17 cellular contexts compared by ENCODE assay signal in genomic region chr21:46624050-46624449, GRCh38. TPM values are rescaled to one million over a fixed set of nuclear protein-coding genes. Genes with fewer than 3 reads are reported as not detected.
"Had no signal": no experiment of that assay in that cellular context is flagged by ENCODE, and none has a peak within 500 bp of the region (broad histone marks: within the 10 kb centered on the region; RNA-seq: fewer than 3 reads in every experiment).

No MANE protein-coding gene starts in this region.

- H3K27me3 ChIP-seq: heart left ventricle, neutrophil had no signal

- DNase-seq: activated CD4-positive, alpha-beta T cell treated with anti-CD3 and anti-CD28 coated beads, Interleukin-2, amount 50 U/mL, for 4 hours; activated CD4-positive, CD25-positive, alpha-beta regulatory T cell; activated effector memory CD4-positive, alpha-beta T cell treated with anti-CD3 and anti-CD28 coated beads, Interleukin-2, amount 50 U/mL, for 16 hours; activated T-cell treated with anti-CD3 and anti-CD28 coated beads, Interleukin-2, amount 50 U/mL, for 4 hours; esophagus squamous epithelium; foreskin fibroblast; heart left ventricle; right cardiac atrium; T-helper 17 cell had no signal

- H3K27ac ChIP-seq: esophagus squamous epithelium had no signal

- H3K36me3 Mint-ChIP-seq: stimulated activated memory B cell treated with anti-CD40 and anti-IgM and Interleukin-4, amounts not matched to agents 10 μg/mL and 1 μg/mL and 100 μg/mL, for 72 hours; type B pancreatic cell had no signal

- H3K9me3 Mint-ChIP-seq: type B pancreatic cell had no signal

- ATAC-seq: activated naive CD4-positive, alpha-beta T cell treated with anti-CD3 and anti-CD28 coated beads, Interleukin-2, amount 50 U/mL, for 72 hours; activated T-cell treated with anti-CD3 and anti-CD28 coated beads, Interleukin-2, amount 50 U/mL, for 4 hours; heart left ventricle; left lobe of liver; right cardiac atrium; stimulated activated memory B cell treated with anti-CD40 and anti-IgM and Interleukin-4, amounts not matched to agents 10 μg/mL and 1 μg/mL and 100 μg/mL, for 72 hours; T-helper 17 cell had no signal

- H3K4me3 Mint-ChIP-seq: activated T-cell treated with anti-CD3 and anti-CD28 coated beads, Interleukin-2, amount 50 U/mL, for 4 hours; memory B cell; stimulated activated memory B cell treated with anti-CD40 and anti-IgM and Interleukin-4, amounts not matched to agents 10 μg/mL and 1 μg/mL and 100 μg/mL, for 72 hours; T-helper 17 cell; type B pancreatic cell had no signal

- H3K27ac Mint-ChIP-seq: activated naive CD4-positive, alpha-beta T cell treated with anti-CD3 and anti-CD28 coated beads, Interleukin-2, amount 50 U/mL, for 72 hours; memory B cell; stimulated activated memory B cell treated with anti-CD40 and anti-IgM and Interleukin-4, amounts not matched to agents 10 μg/mL and 1 μg/mL and 100 μg/mL, for 72 hours; type B pancreatic cell had no signal

- H3K4me1 Mint-ChIP-seq: memory B cell; stimulated activated memory B cell treated with anti-CD40 and anti-IgM and Interleukin-4, amounts not matched to agents 10 μg/mL and 1 μg/mL and 100 μg/mL, for 72 hours had no signal

- H3K36me3 ChIP-seq: esophagus squamous epithelium, heart left ventricle, neutrophil had no signal

- H3K4me1 ChIP-seq: esophagus squamous epithelium had no signal

- H3K9me3 ChIP-seq: neutrophil had no signal

- H3K4me3 ChIP-seq: esophagus squamous epithelium, heart left ventricle, smooth muscle cell had no signal

- H3K27me3 Mint-ChIP-seq: T-helper 17 cell, type B pancreatic cell had no signal

RNA-seq across cellular contexts. Expression of gene S100B, which starts 19.2 kb away (rescaled TPM):
- total RNA-seq: activated naive CD4-positive, alpha-beta T cell treated with anti-CD3 and anti-CD28 coated beads, Interleukin-2, amount 50 U/mL, for 72 hours; chondrocyte; left lobe of liver; smooth muscle cell; T-helper 17 cell had no signal
- polyA plus RNA-seq: smooth muscle cell had no signal
